11 cellular contexts compared by ENCODE assay signal in the genomic region with DNA sequence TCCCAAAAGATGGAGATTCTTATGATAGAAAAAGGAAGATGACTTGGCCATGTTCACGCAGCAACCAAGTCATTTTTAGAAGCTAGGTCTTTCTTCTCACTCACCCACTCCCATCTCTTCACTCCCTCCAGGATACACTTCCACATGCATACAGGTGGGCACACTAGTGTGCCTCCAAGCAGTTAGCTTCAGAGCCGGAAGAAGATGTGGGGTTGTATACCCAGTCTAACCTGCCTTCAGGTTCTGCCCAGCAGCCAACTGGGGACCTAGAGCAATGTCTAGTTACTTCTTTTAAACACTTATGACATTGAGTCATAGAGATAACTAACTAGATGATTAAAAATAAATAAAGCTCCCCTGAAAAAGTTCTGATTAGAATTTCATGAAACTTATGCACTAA. TPM values are rescaled to one million over a fixed set of nuclear protein-coding genes. Genes with fewer than 3 reads are reported as not detected.
DNase-seq lines count a peak whose midpoint lies in the region; ATAC-seq and TF ChIP-seq lines count a peak whose summit lies in the region.
"Had no signal": no experiment of that assay in that cellular context is flagged by ENCODE, and none has a peak within 500 bp of the region (broad histone marks: within the 10 kb centered on the region; RNA-seq: fewer than 3 reads in every experiment).

No MANE protein-coding gene starts in this region.

- no peak overlapping the region for H3K23ac ChIP-seq in mesendoderm (ENCODE audit: low read length)

- H3K18ac ChIP-seq in mesendoderm (ENCODE audit: low read length), result no peak overlapping the region

- H3K4me1 Mint-ChIP-seq in CD14-positive monocyte (peaks cover 71% of the 10 kb centered on the region), nephron progenitor cell (peaks cover 29% of the 10 kb centered on the region)

- H3K79me1 ChIP-seq in mesendoderm (ENCODE audit: low read length), result no peaks in the 10 kb centered on the region

- DNase-seq in CD14-positive monocyte (ENCODE audit: low spot score), result no peak
- DNase-seq in T-helper 22 cell (ENCODE audit: low read depth), result peak; percentile 20
- no peak for DNase-seq in lower lobe of right lung
- no peak for DNase-seq in amygdala (lab: John Stamatoyannopoulos, UW)
- DNase-seq in mesendoderm, result no peak
- DNase-seq in DMS114 treated with DMSO at 0.1 percent for 48 hours (lab: John Stamatoyannopoulos, UW; ENCODE audit: unreplicated experiment), result no peak
- DNase-seq in nephron progenitor cell, result no peak
- DNase-seq: COR-L47, KG1, Right ventricle myocardium superior had no signal

- H2AK5ac ChIP-seq in mesendoderm (ENCODE audit: low read length), result no peak overlapping the region

- no peaks in the 10 kb centered on the region for H3K27me3 ChIP-seq in lower lobe of right lung (ENCODE audit: low read depth)
- H3K27me3 ChIP-seq in mesendoderm (ENCODE audit: insufficient read depth, low read length, poor library complexity), result no peaks in the 10 kb centered on the region

- peak overlapping the region; percentile 76 to 94 for H3K4me3 Mint-ChIP-seq in CD14-positive monocyte
- H3K4me3 Mint-ChIP-seq in nephron progenitor cell, result no peak overlapping the region

- no peak overlapping the region for H3K4ac ChIP-seq in mesendoderm (ENCODE audit: low read depth, low read length)

- no peaks in the 10 kb centered on the region for H3K9me3 ChIP-seq in lower lobe of right lung

- peak; percentile 28 for ATAC-seq in GM21367 (IDR thresholded peaks at IDR 0.05; ENCODE audit: unreplicated experiment)
- ATAC-seq in lower lobe of right lung, result peak; percentile 53 to 57

- no peak overlapping the region for H2BK5ac ChIP-seq in mesendoderm (ENCODE audit: low read length)

- peaks cover 0 to 2% (median 0%) of the 10 kb centered on the region in 3 donors for H3K27me3 Mint-ChIP-seq in CD14-positive monocyte (ENCODE audit: low read depth in 3 of 3)
- peaks cover 4% of the 10 kb centered on the region for H3K27me3 Mint-ChIP-seq in nephron progenitor cell (ENCODE audit: low read depth, poor library complexity)

- TF ChIP-seq CTCF in CD14-positive monocyte (IDR thresholded peaks at IDR 0.05) (no peak), lower lobe of right lung (IDR thresholded peaks at IDR 0.05) (no peak), nephron progenitor cell (IDR thresholded peaks at IDR 0.05) (no peak)

- no peak overlapping the region for H2BK120ac ChIP-seq in mesendoderm (ENCODE audit: low read depth, low read length)

- H3K36me3 ChIP-seq in lower lobe of right lung, result no peaks in the 10 kb centered on the region
- no peaks in the 10 kb centered on the region for H3K36me3 ChIP-seq in mesendoderm (ENCODE audit: control insufficient read depth, insufficient read depth, low read length)

- intact Hi-C loops in CD14-positive monocyte (cut with micrococcal nuclease) (no loop called here), lower lobe of right lung (cut with DNase I) (no loop called here)

- peaks cover 0 to 5% (median 0%) of the 10 kb centered on the region in 7 donors for H3K9me3 Mint-ChIP-seq in CD14-positive monocyte
- peaks cover 10% of the 10 kb centered on the region for H3K9me3 Mint-ChIP-seq in nephron progenitor cell

- peaks cover 52% of the 10 kb centered on the region for H3K4me1 ChIP-seq in lower lobe of right lung
- H3K4me1 ChIP-seq in mesendoderm (ENCODE audit: control insufficient read depth, low read depth, low read length), result peaks cover 3% of the 10 kb centered on the region

- peak overlapping the region; percentile 77 to 99 (median 90) for H3K27ac Mint-ChIP-seq in CD14-positive monocyte
- H3K27ac Mint-ChIP-seq in nephron progenitor cell, result no peak overlapping the region

- H3K56ac ChIP-seq in mesendoderm (ENCODE audit: low read length), result no peak overlapping the region

- no CpG with 5 or more reads among the region's 2 CpGs for WGBS in mesendoderm (ENCODE audit: extremely low coverage, insufficient coverage, low lambda C conversion rate)

- H3K4me2 ChIP-seq in mesendoderm (ENCODE audit: low read length), result no peak overlapping the region

- no peak overlapping the region for H4K5ac ChIP-seq in mesendoderm (ENCODE audit: low read length)

- H2BK15ac ChIP-seq in mesendoderm (replicated peaks; ENCODE audit: low read depth), result no peak overlapping the region

- H4K8ac ChIP-seq in mesendoderm (ENCODE audit: low read depth, low read length), result no peak overlapping the region

- no peaks in the 10 kb centered on the region for H3K79me2 ChIP-seq in mesendoderm (ENCODE audit: control insufficient read depth, insufficient read depth, low read length)

- no peak overlapping the region for H3K9ac ChIP-seq in mesendoderm (ENCODE audit: low read length)

- H3K4me3 ChIP-seq in lower lobe of right lung (peak overlapping the region; percentile 44), mesendoderm (ENCODE audit: low read length) (no peak overlapping the region)

- no peak overlapping the region for H3K27ac ChIP-seq in lower lobe of right lung
- no peak overlapping the region for H3K27ac ChIP-seq in mesendoderm (ENCODE audit: low read depth, low read length)

- H3K36me3 Mint-ChIP-seq in CD14-positive monocyte, result peaks cover 8 to 9% of the 10 kb centered on the region in 2 donors
- no peaks in the 10 kb centered on the region for H3K36me3 Mint-ChIP-seq in nephron progenitor cell (ENCODE audit: low read depth)

RNA-seq across cellular contexts. Expression of a gene that starts 21.8 kb away (rescaled TPM):
- 10 to 100 TPM; 72.7 to 91.7 TPM for polyA plus RNA-seq in CD14-positive monocyte
- total RNA-seq in lower lobe of right lung, result 77.5 TPM
- polyA plus RNA-seq in mesendoderm (2013, experiment 1 of 2), result 19.6 TPM
- 19.5 TPM for polyA plus RNA-seq in mesendoderm (2013, experiment 2 of 2)
